In the genomic region with DNA sequence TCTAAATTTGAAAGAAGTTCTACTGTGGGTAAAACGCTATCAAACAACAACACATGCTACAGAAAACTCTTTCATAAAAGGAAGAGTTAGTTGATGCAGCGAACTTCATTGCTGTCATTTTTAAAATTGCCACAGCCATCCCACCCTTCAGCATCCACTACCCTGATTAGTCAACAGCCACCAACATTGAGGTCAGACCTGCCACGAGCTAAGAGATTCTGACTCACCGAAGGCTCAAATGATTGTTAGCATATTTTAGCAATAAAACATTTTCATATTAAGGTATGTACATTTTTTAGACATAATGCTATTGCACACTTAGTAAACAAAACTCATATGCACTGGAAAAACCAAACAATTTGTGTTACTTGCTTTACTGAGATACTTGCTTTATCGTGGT, we compare ENCODE assay signal across 25 cellular contexts.
DNase-seq lines count a peak whose midpoint lies in the region; ATAC-seq, FAIRE-seq and TF ChIP-seq lines count a peak whose summit lies in the region.
"Had no signal": no experiment of that assay in that cellular context is flagged by ENCODE, and none has a peak within 500 bp of the region (broad histone marks: within the 10 kb centered on the region; RNA-seq: fewer than 3 reads in every experiment).

No MANE protein-coding gene starts in this region.

- H3K9ac ChIP-seq in astrocyte (ENCODE audit: low read length) = no peak overlapping the region

- H3K36me3 Mint-ChIP-seq in astrocyte (ENCODE audit: low read depth, unreplicated experiment) = no peaks in the 10 kb centered on the region
- H3K36me3 Mint-ChIP-seq: activated naive CD4-positive, alpha-beta T cell treated with anti-CD3 and anti-CD28 coated beads, Interleukin-2, amount 50 U/mL, for 24 hours; CD4-positive, alpha-beta memory T cell; naive B cell had no signal

- TF ChIP-seq CTCF in astrocyte (IDR thresholded peaks at IDR 0.05; ENCODE audit: insufficient read depth, low read depth, low read length) (no peak), foreskin keratinocyte (conservative IDR thresholded peaks at IDR 0.05) (no peak)

- no peak overlapping the region for H2AFZ ChIP-seq in astrocyte (ENCODE audit: low read depth, low read length)

- no peaks in the 10 kb centered on the region for H4K20me1 ChIP-seq in astrocyte (ENCODE audit: insufficient read depth, low read length)

- H3K4me2 ChIP-seq in astrocyte (ENCODE audit: low read length) = peak overlapping the region; percentile 67
- H3K4me2 ChIP-seq: A549 had no signal

- H3K4me3 ChIP-seq in astrocyte (ENCODE audit: insufficient read depth, low read depth, low read length) = no peak overlapping the region
- H3K4me3 ChIP-seq: A549, cardiac muscle cell, uterus had no signal

- H3K4me3 Mint-ChIP-seq in astrocyte (ENCODE audit: unreplicated experiment) = no peak overlapping the region
- H3K4me3 Mint-ChIP-seq: activated naive CD4-positive, alpha-beta T cell treated with anti-CD3 and anti-CD28 coated beads, Interleukin-2, amount 50 U/mL, for 24 hours; CD4-positive, alpha-beta memory T cell; naive B cell had no signal

- H3K27me3 ChIP-seq in astrocyte (ENCODE audit: insufficient read depth, low read length) (no peaks in the 10 kb centered on the region), foreskin keratinocyte (no peaks in the 10 kb centered on the region)
- H3K27me3 ChIP-seq: cardiac muscle cell, uterus had no signal

- no peaks in the 10 kb centered on the region for H3K27me3 Mint-ChIP-seq in astrocyte (ENCODE audit: low read depth, unreplicated experiment)
- H3K27me3 Mint-ChIP-seq: naive B cell had no signal

- H3K4me1 Mint-ChIP-seq in astrocyte (ENCODE audit: low read depth, unreplicated experiment) = peaks cover 37% of the 10 kb centered on the region
- H3K4me1 Mint-ChIP-seq: activated naive CD4-positive, alpha-beta T cell treated with anti-CD3 and anti-CD28 coated beads, Interleukin-2, amount 50 U/mL, for 24 hours; CD4-positive, alpha-beta memory T cell; naive B cell had no signal

- peak; percentile 87 for FAIRE-seq in astrocyte (lab: Jason Lieb, UNC)
- FAIRE-seq: A549, frontal cortex, H1 had no signal

- H3K4me1 ChIP-seq in astrocyte (ENCODE audit: insufficient read depth, low read length) (peaks cover 24% of the 10 kb centered on the region), foreskin keratinocyte (peaks cover 24% of the 10 kb centered on the region)
- H3K4me1 ChIP-seq: A549, uterus had no signal

- DNase-seq in AG08395 (ENCODE audit: low spot score) (peak; percentile 28), HS-5 (ENCODE audit: low read depth) (peak; percentile 83), astrocyte (ENCODE audit: low read depth) (peak; percentile 68), foreskin keratinocyte (peak; percentile 44 to 66), NCI-H1417 (lab: John Stamatoyannopoulos, UW) (no peak), midbrain (lab: John Stamatoyannopoulos, UW) (no peak), cerebellum (ENCODE audit: low spot score) (no peak)
- no peak for DNase-seq in effector CD8-positive, alpha-beta T cell (lab: John Stamatoyannopoulos, UW)
- DNase-seq: activated CD4-positive, CD25-positive, alpha-beta regulatory T cell treated with anti-CD3 and anti-CD28 coated beads, Interleukin-2, amount 50 U/mL, for 72 hours; CD4-positive, alpha-beta memory T cell; DND-41; effector CD4-positive, alpha-beta T cell; Karpas-422; naive B cell; NCI-H146; NCI-H446; SHP77 treated with DMSO at 0.1 percent for 48 hours; stimulated activated naive CD8-positive, alpha-beta T cell treated with anti-CD3 and anti-CD28 coated beads, Interleukin-15, Interleukin-2, amounts not matched to agents 100 U/mL and 50 U/mL, for 24 hours; T-helper 9 cell; uterus had no signal

- peak; percentile 34 for ATAC-seq in foreskin keratinocyte
- ATAC-seq: A549; stimulated activated naive CD8-positive, alpha-beta T cell treated with anti-CD3 and anti-CD28 coated beads, Interleukin-15, Interleukin-2, amounts not matched to agents 100 U/mL and 50 U/mL, for 24 hours had no signal

- no peaks in the 10 kb centered on the region for H3K9me3 Mint-ChIP-seq in astrocyte (ENCODE audit: unreplicated experiment)
- H3K9me3 Mint-ChIP-seq: activated naive CD4-positive, alpha-beta T cell treated with anti-CD3 and anti-CD28 coated beads, Interleukin-2, amount 50 U/mL, for 24 hours had no signal

- no peaks in the 10 kb centered on the region for H3K9me3 ChIP-seq in astrocyte (ENCODE audit: insufficient read depth, low read depth, low read length)
- H3K9me3 ChIP-seq: A549, uterus had no signal

- H3K27ac ChIP-seq in astrocyte (ENCODE audit: low read depth, low read length) = peak overlapping the region; percentile 83
- no peak overlapping the region for H3K27ac ChIP-seq in foreskin keratinocyte
- H3K27ac ChIP-seq: A549, cardiac muscle cell, uterus had no signal

- H3K36me3 ChIP-seq in astrocyte (ENCODE audit: insufficient read depth, low read length) = no peaks in the 10 kb centered on the region
- H3K36me3 ChIP-seq: cardiac muscle cell, uterus had no signal

- peak overlapping the region; percentile 97 for H3K27ac Mint-ChIP-seq in astrocyte (ENCODE audit: unreplicated experiment)
- H3K27ac Mint-ChIP-seq: activated naive CD4-positive, alpha-beta T cell treated with anti-CD3 and anti-CD28 coated beads, Interleukin-2, amount 50 U/mL, for 24 hours; CD4-positive, alpha-beta memory T cell; naive B cell had no signal

- H3K79me2 ChIP-seq in astrocyte (ENCODE audit: insufficient read depth, low read length) = no peaks in the 10 kb centered on the region

Comparison
In these comparisons a context has a peak if more than half of its experiments do, and no peak if none do; other contexts are left out.
1. DNase-seq: peak in AG08395 (single experiment), HS-5 (single experiment), astrocyte (single experiment) and foreskin keratinocyte (2 of 2); none in effector CD8-positive, alpha-beta T cell (single experiment), NCI-H1417 (0 of 3), midbrain (single experiment) and cerebellum (single experiment).